15 cellular contexts compared by ENCODE assay signal in the genomic region with DNA sequence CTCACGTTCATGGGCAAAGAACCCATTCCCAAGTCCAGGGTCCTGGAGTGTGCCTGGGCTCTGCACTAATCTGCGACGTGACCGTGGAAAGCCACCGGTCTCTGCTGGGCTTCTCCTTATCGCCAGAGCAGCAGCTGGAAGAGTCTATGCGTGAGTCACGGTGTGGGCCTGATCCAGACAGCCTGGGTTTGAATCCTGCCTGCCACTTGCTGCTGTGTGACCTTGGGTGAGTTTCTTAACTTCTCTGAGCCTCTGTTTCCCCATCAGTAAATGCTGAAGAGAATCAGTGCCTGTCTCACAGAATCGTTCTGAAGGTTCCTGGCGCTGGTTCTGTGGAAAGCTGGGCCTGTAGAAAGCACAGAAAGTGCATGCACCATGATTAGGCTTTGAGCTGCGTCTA.
"Had no signal": no experiment of that assay in that cellular context is flagged by ENCODE, and none has a peak within 500 bp of the region (broad histone marks: within the 10 kb centered on the region; RNA-seq: fewer than 3 reads in every experiment).

No MANE protein-coding gene starts in this region.

- H3K4me1 Mint-ChIP-seq: immature natural killer cell, nephron had no signal

- H3K4me1 ChIP-seq: ascending aorta, breast epithelium, prostate gland, uterus had no signal

- ATAC-seq: activated naive CD8-positive, alpha-beta T cell treated with anti-CD3 and anti-CD28 coated beads, Interleukin-2, amount 50 U/mL, for 24 hours; effector memory CD8-positive, alpha-beta T cell had no signal

- H3K27me3 ChIP-seq: ascending aorta, breast epithelium, tibial nerve, uterus had no signal

- H3K9me3 ChIP-seq: prostate gland had no signal

- H3K4me3 Mint-ChIP-seq: activated naive CD4-positive, alpha-beta T cell treated with anti-CD3 and anti-CD28 coated beads for 36 hours; activated naive CD8-positive, alpha-beta T cell treated with anti-CD3 and anti-CD28 coated beads, Interleukin-2, amount 50 U/mL, for 24 hours; effector memory CD8-positive, alpha-beta T cell; immature natural killer cell; nephron had no signal

- DNase-seq: activated CD4-positive, alpha-beta T cell treated with anti-CD3 and anti-CD28 coated beads, Interleukin-2, amount 50 U/mL, for 1 hour; activated CD4-positive, CD25-positive, alpha-beta regulatory T cell; activated CD8-positive, alpha-beta memory T cell treated with anti-CD3 and anti-CD28 coated beads for 24 hours; activated naive CD4-positive, alpha-beta T cell treated with anti-CD3 and anti-CD28 coated beads for 36 hours; activated naive CD8-positive, alpha-beta T cell treated with anti-CD3 and anti-CD28 coated beads, Interleukin-2, amount 50 U/mL, for 24 hours; dermis blood vessel endothelial cell; effector memory CD8-positive, alpha-beta T cell; foreskin melanocyte; immature natural killer cell; uterus had no signal

- H3K4me3 ChIP-seq: ascending aorta, breast epithelium, prostate gland, tibial nerve, uterus had no signal

- H3K27me3 Mint-ChIP-seq: effector memory CD8-positive, alpha-beta T cell had no signal

- H3K27ac Mint-ChIP-seq: activated naive CD4-positive, alpha-beta T cell treated with anti-CD3 and anti-CD28 coated beads for 36 hours; activated naive CD8-positive, alpha-beta T cell treated with anti-CD3 and anti-CD28 coated beads, Interleukin-2, amount 50 U/mL, for 24 hours; nephron had no signal

- H3K27ac ChIP-seq: breast epithelium, prostate gland, uterus had no signal

- H3K36me3 ChIP-seq: ascending aorta, breast epithelium, prostate gland, uterus had no signal
